ENCODE assay signal across 14 cellular contexts in the genomic region with DNA sequence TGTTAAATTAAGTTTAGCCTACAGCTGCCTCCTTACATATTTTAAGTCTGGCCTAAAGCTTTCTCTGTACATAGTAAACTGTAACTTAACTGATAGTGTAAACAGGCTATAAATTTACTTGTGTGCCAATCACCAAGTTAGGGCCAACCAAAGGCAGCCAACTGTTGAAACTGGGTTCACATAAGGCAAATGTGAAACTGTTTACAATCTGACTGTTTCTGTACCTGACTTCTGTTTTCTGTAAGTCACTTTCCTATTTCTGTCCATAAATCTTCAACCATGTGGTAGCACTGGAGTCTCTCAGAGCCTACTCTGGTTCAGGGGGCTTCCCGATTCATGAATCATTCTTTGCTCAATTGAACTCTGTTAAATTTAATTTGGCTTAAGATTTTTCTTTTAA.
DNase-seq lines count a peak whose midpoint lies in the region; ATAC-seq and TF ChIP-seq lines count a peak whose summit lies in the region.
"Had no signal": no experiment of that assay in that cellular context is flagged by ENCODE, and none has a peak within 500 bp of the region (broad histone marks: within the 10 kb centered on the region; RNA-seq: fewer than 3 reads in every experiment).

No MANE protein-coding gene starts in this region.

- intact Hi-C loops in mucosa of descending colon (cut with DNase I, micrococcal nuclease), result no loop called here

- no peak for DNase-seq in mucosa of gallbladder (ENCODE audit: low spot score)
- no peak for DNase-seq in NK-92 (lab: John Stamatoyannopoulos, UW; ENCODE audit: unreplicated experiment)
- DNase-seq in anterior cingulate cortex (lab: John Stamatoyannopoulos, UW), result no peak
- no peak for DNase-seq in mucosa of descending colon
- DNase-seq: activated CD8-positive, alpha-beta memory T cell treated with anti-CD3 and anti-CD28 coated beads, Interleukin-2, amount 10 ng/mL, durations not matched to agents 7 days and 5 days; amniotic stem cell; CD4-positive, alpha-beta memory T cell; HCEC 1CT; Kasumi-1; NCI-H2107 had no signal

- no peaks in the 10 kb centered on the region for H3K9me3 ChIP-seq in mucosa of descending colon

- no peak for TF ChIP-seq CTCF in mucosa of descending colon (IDR thresholded peaks at IDR 0.05)

- no peaks in the 10 kb centered on the region for H3K4me1 ChIP-seq in mucosa of descending colon (ENCODE audit: low read depth)

- ATAC-seq in GM18873 (IDR thresholded peaks at IDR 0.05; ENCODE audit: low FRiP score, unreplicated experiment) (peak; percentile 89), GM21526 (IDR thresholded peaks at IDR 0.05; ENCODE audit: low FRiP score, unreplicated experiment) (peak; percentile 86), HG03039 (IDR thresholded peaks at IDR 0.05; ENCODE audit: unreplicated experiment) (peak; percentile 73), HG03575 (IDR thresholded peaks at IDR 0.05; ENCODE audit: extremely low read depth, insufficient number of reproducible peaks, low FRiP score, unreplicated experiment) (peak; percentile 49), mucosa of descending colon (no peak)
- ATAC-seq: activated CD8-positive, alpha-beta memory T cell treated with anti-CD3 and anti-CD28 coated beads, Interleukin-2, amount 10 ng/mL, durations not matched to agents 7 days and 5 days had no signal

- no peak overlapping the region for H3K4me3 ChIP-seq in mucosa of descending colon

- no peaks in the 10 kb centered on the region for H3K36me3 ChIP-seq in mucosa of descending colon (ENCODE audit: low read depth)
